In genomic region chr10:87931836-87932230, GRCh38 we compare ENCODE assay signal across 20 cellular contexts.
DNase-seq lines count a peak whose midpoint lies in the region; ATAC-seq, FAIRE-seq and TF ChIP-seq lines count a peak whose summit lies in the region.
"Had no signal": no experiment of that assay in that cellular context is flagged by ENCODE, and none has a peak within 500 bp of the region (broad histone marks: within the 10 kb centered on the region; RNA-seq: fewer than 3 reads in every experiment).

No MANE protein-coding gene starts in this region.

- TF ChIP-seq CTCF in GM12878 (IDR thresholded peaks at IDR 0.05 in 2 of 3, conservative IDR thresholded peaks at IDR 0.05 in 1 of 3; ENCODE audit: control insufficient read depth in 2 of 3, extremely low read depth in 1 of 3, insufficient read depth in 1 of 3, low read depth in 3 of 3, low read length in 3 of 3): no peak
- TF ChIP-seq CTCF in neutrophil (IDR thresholded peaks at IDR 0.05): no peak

- H3K9ac ChIP-seq in GM12878 (ENCODE audit: control insufficient read depth, insufficient read depth, low read length): no peak overlapping the region; the same call in 1 of the 2 replicates
- H3K9ac ChIP-seq: neural progenitor cell had no signal

- RAD21 ChIA-PET in GM12878 (lab: Charles Lee; ENCODE audit: unreplicated experiment): interaction anchor here (0.7 to 1.5 kb wide), 7 partner anchors 49 to 160 kb away, joined by 3 to 5 read pairs (median 4); no protein-coding TSS in a partner anchor

- in situ Hi-C loops in GM12878 (cut with MboI): no loop called here

- peak overlapping the region; percentile 71 for H3K27ac ChIP-seq in GM12878 (ENCODE audit: control insufficient read depth, insufficient read depth)
- peak overlapping the region; percentile 60 for H3K27ac ChIP-seq in neutrophil

- peak; percentile 35 for DNase-seq in LHCN-M2 (ENCODE audit: low read depth)
- no peak for DNase-seq in GM12878 (ENCODE audit: low read depth, low spot score)
- DNase-seq in DMS 273 treated with DMSO at 0.1 percent for 48 hours (lab: John Stamatoyannopoulos, UW): no peak
- DNase-seq in NCI-H2196 (lab: John Stamatoyannopoulos, UW; ENCODE audit: unreplicated experiment): no peak
- DNase-seq: activated CD4-positive, alpha-beta T cell treated with anti-CD3 and anti-CD28 coated beads, Interleukin-2, amount 10 ng/mL, durations not matched to agents 7 days and 5 days; activated T-cell treated with anti-CD3 and anti-CD28 coated beads, Interleukin-2, amount 50 U/mL, for 72 hours; CD4-positive, alpha-beta memory T cell; dorsolateral prefrontal cortex; MG63; NCI-H2081; right cardiac atrium; SIG-M5; stimulated activated CD4-positive, alpha-beta T cell treated with anti-CD3 and anti-CD28 coated beads, Interleukin-4, amount 100 ng/mL, for 24 hours; T1000 had no signal

- peaks cover 39% of the 10 kb centered on the region for H3K4me1 ChIP-seq in GM12878 (ENCODE audit: control insufficient read depth, insufficient read depth, low read length)
- H3K4me1 ChIP-seq in neutrophil (ENCODE audit: control insufficient read depth in 1 of 2, insufficient read depth in 1 of 2, low read depth in 1 of 2, low read length in 1 of 2): peaks cover 24 to 32% of the 10 kb centered on the region in 2 experiments
- H3K4me1 ChIP-seq: neural progenitor cell had no signal

- H3K9me3 ChIP-seq in GM12878 (replicated peaks; ENCODE audit: control insufficient read depth, insufficient read depth, low read length) (no peaks in the 10 kb centered on the region), neutrophil (no peaks in the 10 kb centered on the region)
- H3K9me3 ChIP-seq: MG63 had no signal

- TF ChIP-seq RAD21 in GM12878 (IDR thresholded peaks at IDR 0.05; ENCODE audit: insufficient read depth, low read depth, low read length): no peak

- H3K79me2 ChIP-seq in GM12878 (ENCODE audit: control insufficient read depth, insufficient read depth, low read length): peaks cover 89% of the 10 kb centered on the region

- intact Hi-C loops in GM12878 (cut with micrococcal nuclease; ENCODE audit: unreplicated experiment): loop anchor here (1.0 to 5.0 kb wide), 2 partner anchors 70 to 133 kb away; partner anchors contain the start of genes KLLN and PTEN

- peak overlapping the region; percentile 19; the same call in 1 of the 2 replicates for H3K4me2 ChIP-seq in GM12878 (ENCODE audit: control insufficient read depth, insufficient read depth)
- H3K4me2 ChIP-seq: neural progenitor cell had no signal

- BruUV-seq in GM12878 (replicated peaks; lab: Mats Ljungman, UMichigan): no TSS peak

- H3K36me3 ChIP-seq in GM12878 (ENCODE audit: control insufficient read depth in 2 of 2, insufficient read depth in 2 of 2, low read length in 1 of 2): peaks cover 0 to 16% of the 10 kb centered on the region in 2 experiments; a peak in 2 of 4 replicates
- H3K36me3 ChIP-seq in neutrophil: peaks cover 57% of the 10 kb centered on the region

- SMC1A ChIA-PET in GM12878 (lab: Charles Lee; ENCODE audit: uncharacterized antibody, unreplicated experiment): interaction anchor here (0.7 to 2.4 kb wide), 10 partner anchors 38 to 139 kb away, joined by 3 to 8 read pairs (median 3); no protein-coding TSS in a partner anchor

- no peaks in the 10 kb centered on the region for H4K20me1 ChIP-seq in GM12878 (ENCODE audit: control insufficient read depth, insufficient read depth)

- POLR2A ChIA-PET in GM12878 (lab: Charles Lee): interaction anchor here (1.4 kb wide), 2 partner anchors 16 to 179 kb away, joined by 3 to 4 read pairs; no protein-coding TSS in a partner anchor

- peak; percentile 6 for ATAC-seq in GM18867 (IDR thresholded peaks at IDR 0.05; ENCODE audit: unreplicated experiment)
- peak; percentile 42 for ATAC-seq in GM12878
- no peak for ATAC-seq in HG03108 (IDR thresholded peaks at IDR 0.05; ENCODE audit: unreplicated experiment)
- no peak for ATAC-seq in GM19328 (IDR thresholded peaks at IDR 0.05; ENCODE audit: unreplicated experiment)
- ATAC-seq: right cardiac atrium had no signal

- CTCF ChIA-PET in GM12878 (lab: Yijun Ruan, JAX): interaction anchor here (0.8 to 1.3 kb wide), 3 partner anchors 66 to 177 kb away, joined by 3 to 4 read pairs (median 3); no protein-coding TSS in a partner anchor

- H3K4me3 ChIP-seq in GM12878 (no peak overlapping the region), neutrophil (ENCODE audit: low read depth in 1 of 2, low read length in 1 of 2) (no peak overlapping the region)
- H3K4me3 ChIP-seq: dorsolateral prefrontal cortex, lung, MG63, neural progenitor cell had no signal

- no peak overlapping the region for H2AFZ ChIP-seq in GM12878 (ENCODE audit: control insufficient read depth, low read depth, low read length)
- H2AFZ ChIP-seq: neural progenitor cell had no signal

- TF ChIP-seq EP300 in GM12878 (IDR thresholded peaks at IDR 0.05; ENCODE audit: borderline replicate concordance in 1 of 2, control insufficient read depth in 1 of 2, low read depth in 2 of 2, low read length in 2 of 2): no peak

- no peak for TF ChIP-seq POLR2A in GM12878 (IDR thresholded peaks at IDR 0.05; ENCODE audit: low read depth, low read length)

- H3K27me3 ChIP-seq in GM12878 (replicated peaks in 1 of 2; ENCODE audit: control insufficient read depth in 2 of 2, insufficient read depth in 2 of 2, low read length in 1 of 2) (no peaks in the 10 kb centered on the region), neutrophil (no peaks in the 10 kb centered on the region)
- H3K27me3 ChIP-seq: dorsolateral prefrontal cortex, MG63, neural progenitor cell had no signal

- FAIRE-seq in GM12878 (lab: Jason Lieb, UNC): no peak

TF ChIP-seq in GM12878, 131 proteins besides CTCF, POLR2A, EP300 and RAD21:
- peak; percentile 7 for TF ChIP-seq SKIL (IDR thresholded peaks at IDR 0.05; ENCODE audit: low read depth, poor library complexity, severe bottlenecking)
- no peak for TF ChIP-seq WRNIP1 (IDR thresholded peaks at IDR 0.05; ENCODE audit: borderline replicate concordance, low read depth, low read length)
- peak; percentile 6; the same call in 1 of the 2 replicates for TF ChIP-seq MTA2 (IDR thresholded peaks at IDR 0.05; ENCODE audit: low read depth)
- TF ChIP-seq PKNOX1 (IDR thresholded peaks at IDR 0.05): peak; percentile 81

Comparison
In these comparisons a context has a peak if more than half of its experiments do, and no peak if none do; other contexts are left out.
1. ATAC-seq: peak in GM18867 (single experiment) and GM12878 (single experiment); none in HG03108 (single experiment) and GM19328 (single experiment).